24 cellular contexts compared by ENCODE assay signal in the genomic region with DNA sequence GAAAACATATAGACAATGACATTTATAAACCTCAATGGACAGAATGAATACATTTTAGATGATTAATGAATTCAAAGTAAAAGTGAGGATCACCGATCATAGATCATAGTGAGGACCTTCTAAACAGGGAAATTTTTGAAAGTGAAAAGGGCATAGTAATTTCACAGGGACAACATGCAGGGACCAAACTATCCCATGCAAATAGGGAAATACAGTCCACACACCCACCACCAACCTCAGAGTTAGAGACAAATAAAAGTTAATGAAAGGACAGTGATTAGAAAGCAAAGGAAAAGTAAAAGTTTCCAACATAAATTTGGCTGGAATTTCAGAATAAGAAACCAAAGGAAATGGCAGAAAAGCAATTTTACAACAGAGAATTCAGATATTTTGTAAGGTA.
"Had no signal": no experiment of that assay in that cellular context is flagged by ENCODE, and none has a peak within 500 bp of the region (broad histone marks: within the 10 kb centered on the region; RNA-seq: fewer than 3 reads in every experiment).

No MANE protein-coding gene starts in this region.

- H3K27me3 Mint-ChIP-seq: dendritic cell treated with granulocyte-macrophage colony-stimulating factor and Interleukin-4, amounts not matched to agents 40 ng/mL and 50 ng/mL, for 4 days had no signal

- H3K9me3 ChIP-seq: colonic mucosa, esophagus muscularis mucosa, esophagus squamous epithelium, gastrocnemius medialis, heart right ventricle had no signal

- DNase-seq: colonic mucosa; cortex of kidney; dermis blood vessel endothelial cell; dorsolateral prefrontal cortex; effector CD4-positive, alpha-beta T cell; effector CD8-positive, alpha-beta T cell; effector memory CD4-positive, alpha-beta T cell; effector memory CD8-positive, alpha-beta T cell; endodermal cell; erythroblast; esophagus squamous epithelium; foreskin fibroblast; foreskin keratinocyte; foreskin melanocyte; gastrocnemius medialis; glutamatergic neuron; head of caudate nucleus; heart left ventricle; heart right ventricle had no signal

- H3K4me3 Mint-ChIP-seq: dendritic cell treated with granulocyte-macrophage colony-stimulating factor and Interleukin-4, amounts not matched to agents 40 ng/mL and 50 ng/mL, for 4 days; effector memory CD8-positive, alpha-beta T cell; endodermal cell had no signal

- H3K27ac ChIP-seq: colonic mucosa, coronary artery, dorsolateral prefrontal cortex, epithelial cell of prostate, esophagus muscularis mucosa, esophagus squamous epithelium, foreskin keratinocyte, gastrocnemius medialis, gastroesophageal sphincter, heart left ventricle, heart right ventricle had no signal

- H3K36me3 ChIP-seq: colonic mucosa, esophagus muscularis mucosa, esophagus squamous epithelium, gastrocnemius medialis, gastroesophageal sphincter, heart left ventricle, heart right ventricle had no signal

- H3K9me3 Mint-ChIP-seq: effector memory CD8-positive, alpha-beta T cell had no signal

- H3K4me1 Mint-ChIP-seq: endodermal cell had no signal

- H3K4me1 ChIP-seq: colonic mucosa, esophagus muscularis mucosa, esophagus squamous epithelium, foreskin keratinocyte, gastrocnemius medialis, gastroesophageal sphincter, heart left ventricle, heart right ventricle had no signal

- H3K27ac Mint-ChIP-seq: dendritic cell treated with granulocyte-macrophage colony-stimulating factor and Interleukin-4, amounts not matched to agents 40 ng/mL and 50 ng/mL, for 4 days; effector memory CD8-positive, alpha-beta T cell; endodermal cell had no signal

- H3K4me3 ChIP-seq: colonic mucosa, coronary artery, dorsolateral prefrontal cortex, esophagus muscularis mucosa, esophagus squamous epithelium, gastrocnemius medialis, gastroesophageal sphincter, heart left ventricle, heart right ventricle had no signal
